Comparison of ENCODE assay signal across 10 cellular contexts in the genomic region with DNA sequence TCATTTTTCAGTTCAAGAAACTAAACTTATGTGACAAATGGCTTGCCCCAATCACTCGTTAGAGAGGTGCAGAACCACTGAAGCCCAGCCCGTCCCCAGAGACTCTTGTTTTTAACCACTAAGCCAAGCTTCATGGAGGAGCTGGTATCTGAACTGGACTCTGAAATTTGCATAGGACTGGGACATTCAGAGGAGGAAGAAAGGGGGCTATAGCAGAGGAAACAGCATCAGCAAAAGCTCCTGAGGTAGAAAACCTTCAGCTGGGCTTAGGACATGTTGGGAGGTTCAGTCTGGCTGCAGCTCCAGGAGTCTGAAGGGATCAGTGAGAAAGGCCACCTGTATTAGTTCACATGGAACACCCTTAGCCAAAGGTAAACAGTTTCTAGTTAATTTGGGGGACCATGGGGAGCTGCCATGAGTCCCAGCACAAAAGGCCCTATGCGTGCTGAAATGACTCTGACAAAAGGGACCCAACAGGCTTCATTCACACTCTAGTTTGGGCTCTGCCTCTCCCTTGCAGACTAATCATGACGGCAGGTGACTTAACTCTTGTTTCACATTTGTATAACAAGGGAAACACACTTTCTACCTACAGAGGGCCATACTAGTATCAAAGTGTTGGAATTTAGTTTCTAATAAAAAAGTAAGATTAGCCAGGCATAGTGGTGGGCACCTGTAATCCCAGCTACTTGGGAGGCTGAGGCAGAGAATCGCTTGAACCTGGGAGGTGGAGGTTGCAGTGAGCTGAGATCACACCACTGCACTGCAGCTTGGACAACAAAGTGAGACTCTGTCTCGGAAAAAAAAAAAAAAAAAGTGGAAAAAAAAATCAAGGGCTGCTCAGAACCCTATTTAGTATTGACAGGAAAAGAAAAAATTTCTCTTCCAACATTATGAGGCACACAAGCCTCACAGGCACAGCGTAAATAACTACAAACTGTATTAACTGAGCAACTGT. TPM values are rescaled to one million over a fixed set of nuclear protein-coding genes. Genes with fewer than 3 reads are reported as not detected.
DNase-seq lines count a peak whose midpoint lies in the region; ATAC-seq and TF ChIP-seq lines count a peak whose summit lies in the region.
"Had no signal": no experiment of that assay in that cellular context is flagged by ENCODE, and none has a peak within 500 bp of the region (broad histone marks: within the 10 kb centered on the region; RNA-seq: fewer than 3 reads in every experiment).

No MANE protein-coding gene starts in this region.

- no peak for TF ChIP-seq CTCF in left ventricle myocardium inferior (IDR thresholded peaks at IDR 0.05; ENCODE audit: borderline replicate concordance)

- H3K4me3 Mint-ChIP-seq in stimulated activated naive B cell treated with anti-CD40 and anti-IgM and Interleukin-4, amounts not matched to agents 10 μg/mL and 1 μg/mL and 100 μg/mL, for 72 hours = peak overlapping the region in 1 of 2 donors; percentile 54
- no peak overlapping the region for H3K4me3 Mint-ChIP-seq in activated T-helper 2 cell treated with anti-CD3 and anti-CD28 coated beads, Interferon-gamma antibody, Interleukin-2, Interleukin-4, amounts not matched to agents 10 μg/mL and 5 μg/mL and 100 μg/mL, durations not matched to agents 14 hours and 24 hours and 36 hours (ENCODE audit: low read depth)

- peak; percentile 41 for DNase-seq in stimulated activated naive B cell treated with anti-CD40 and anti-IgM and Interleukin-4, amounts not matched to agents 10 μg/mL and 1 μg/mL and 100 μg/mL, for 72 hours
- DNase-seq in left ventricle myocardium inferior (no peak), RKO (ENCODE audit: low spot score) (no peak)
- no peak for DNase-seq in activated T-helper 2 cell treated with anti-CD3 and anti-CD28 coated beads, Interferon-gamma antibody, Interleukin-2, Interleukin-4, amounts not matched to agents 10 μg/mL and 5 μg/mL and 100 μg/mL, durations not matched to agents 14 hours and 24 hours and 36 hours (ENCODE audit: low spot score)
- DNase-seq: activated T-cell treated with anti-CD3 and anti-CD28 coated beads, Interleukin-2, amount 50 U/mL, for 1 hour; left lung; psoas muscle had no signal

- peak overlapping the region; percentile 77 for H3K27ac Mint-ChIP-seq in stimulated activated naive B cell treated with anti-CD40 and anti-IgM and Interleukin-4, amounts not matched to agents 10 μg/mL and 1 μg/mL and 100 μg/mL, for 72 hours
- H3K27ac Mint-ChIP-seq in activated T-helper 2 cell treated with anti-CD3 and anti-CD28 coated beads, Interferon-gamma antibody, Interleukin-2, Interleukin-4, amounts not matched to agents 10 μg/mL and 5 μg/mL and 100 μg/mL, durations not matched to agents 14 hours and 24 hours and 36 hours = no peak overlapping the region

- H3K9me3 Mint-ChIP-seq in stimulated activated naive B cell treated with anti-CD40 and anti-IgM and Interleukin-4, amounts not matched to agents 10 μg/mL and 1 μg/mL and 100 μg/mL, for 72 hours = peaks cover 9 to 12% of the 10 kb centered on the region in 2 donors
- H3K9me3 Mint-ChIP-seq in activated T-helper 2 cell treated with anti-CD3 and anti-CD28 coated beads, Interferon-gamma antibody, Interleukin-2, Interleukin-4, amounts not matched to agents 10 μg/mL and 5 μg/mL and 100 μg/mL, durations not matched to agents 14 hours and 24 hours and 36 hours = peaks cover 22% of the 10 kb centered on the region

- H3K9me3 ChIP-seq in left ventricle myocardium inferior (replicated peaks) = no peaks in the 10 kb centered on the region
- H3K9me3 ChIP-seq: psoas muscle had no signal

- no peaks in the 10 kb centered on the region for H3K27me3 Mint-ChIP-seq in stimulated activated naive B cell treated with anti-CD40 and anti-IgM and Interleukin-4, amounts not matched to agents 10 μg/mL and 1 μg/mL and 100 μg/mL, for 72 hours
- H3K27me3 Mint-ChIP-seq in activated T-helper 2 cell treated with anti-CD3 and anti-CD28 coated beads, Interferon-gamma antibody, Interleukin-2, Interleukin-4, amounts not matched to agents 10 μg/mL and 5 μg/mL and 100 μg/mL, durations not matched to agents 14 hours and 24 hours and 36 hours (ENCODE audit: low read depth) = no peaks in the 10 kb centered on the region

- intact Hi-C loops in left ventricle myocardium inferior (cut with micrococcal nuclease) = no loop called here
- intact Hi-C loops in activated T-helper 2 cell treated with anti-CD3 and anti-CD28 coated beads, Interferon-gamma antibody, Interleukin-2, Interleukin-4, amounts not matched to agents 10 μg/mL and 5 μg/mL and 100 μg/mL, durations not matched to agents 14 hours and 24 hours and 36 hours (cut with micrococcal nuclease) = no loop called here

- peaks cover 3% of the 10 kb centered on the region for H3K36me3 ChIP-seq in left ventricle myocardium inferior

- peaks cover 45 to 74% of the 10 kb centered on the region in 2 donors for H3K4me1 Mint-ChIP-seq in stimulated activated naive B cell treated with anti-CD40 and anti-IgM and Interleukin-4, amounts not matched to agents 10 μg/mL and 1 μg/mL and 100 μg/mL, for 72 hours
- peaks cover 3% of the 10 kb centered on the region for H3K4me1 Mint-ChIP-seq in activated T-helper 2 cell treated with anti-CD3 and anti-CD28 coated beads, Interferon-gamma antibody, Interleukin-2, Interleukin-4, amounts not matched to agents 10 μg/mL and 5 μg/mL and 100 μg/mL, durations not matched to agents 14 hours and 24 hours and 36 hours (ENCODE audit: low read depth)

- ATAC-seq in GM19025 (IDR thresholded peaks at IDR 0.05; ENCODE audit: low read depth, unreplicated experiment) = peak; percentile 54
- peak; percentile 85 for ATAC-seq in HG02642 (IDR thresholded peaks at IDR 0.05; ENCODE audit: poor library complexity, unreplicated experiment)
- ATAC-seq in HG03558 (IDR thresholded peaks at IDR 0.05; ENCODE audit: extremely low read depth, unreplicated experiment) = peak; percentile 41
- peak; percentile 78 to 82 for ATAC-seq in stimulated activated naive B cell treated with anti-CD40 and anti-IgM and Interleukin-4, amounts not matched to agents 10 μg/mL and 1 μg/mL and 100 μg/mL, for 72 hours (replicated peaks)
- ATAC-seq: left lung, psoas muscle had no signal

- no peak overlapping the region for H3K27ac ChIP-seq in left ventricle myocardium inferior (replicated peaks)
- H3K27ac ChIP-seq: left lung, psoas muscle had no signal

- H3K4me1 ChIP-seq in left ventricle myocardium inferior = no peaks in the 10 kb centered on the region
- H3K4me1 ChIP-seq: left lung had no signal

- peaks cover 46 to 61% of the 10 kb centered on the region in 2 donors for H3K36me3 Mint-ChIP-seq in stimulated activated naive B cell treated with anti-CD40 and anti-IgM and Interleukin-4, amounts not matched to agents 10 μg/mL and 1 μg/mL and 100 μg/mL, for 72 hours
- H3K36me3 Mint-ChIP-seq in activated T-helper 2 cell treated with anti-CD3 and anti-CD28 coated beads, Interferon-gamma antibody, Interleukin-2, Interleukin-4, amounts not matched to agents 10 μg/mL and 5 μg/mL and 100 μg/mL, durations not matched to agents 14 hours and 24 hours and 36 hours (ENCODE audit: low read depth) = peaks cover 14% of the 10 kb centered on the region

- H3K4me3 ChIP-seq in left ventricle myocardium inferior = no peak overlapping the region
- H3K4me3 ChIP-seq: left lung, psoas muscle had no signal

- H3K27me3 ChIP-seq in left ventricle myocardium inferior (ENCODE audit: low read depth) = no peaks in the 10 kb centered on the region
- H3K27me3 ChIP-seq: left lung had no signal

RNA-seq across cellular contexts. Expression of gene FBXO10, which starts 10.2 kb away (rescaled TPM):
- 6.7 TPM for total RNA-seq in left ventricle myocardium inferior
- total RNA-seq in activated T-helper 2 cell treated with anti-CD3 and anti-CD28 coated beads, Interferon-gamma antibody, Interleukin-2, Interleukin-4, amounts not matched to agents 10 μg/mL and 5 μg/mL and 100 μg/mL, durations not matched to agents 14 hours and 24 hours and 36 hours = 1.8 and 2.4 TPM in 2 replicates

RNA-seq across cellular contexts. Expression of gene TOMM5, which starts 26.5 kb away (rescaled TPM):
- total RNA-seq in left ventricle myocardium inferior = 56.4 TPM
- total RNA-seq in activated T-helper 2 cell treated with anti-CD3 and anti-CD28 coated beads, Interferon-gamma antibody, Interleukin-2, Interleukin-4, amounts not matched to agents 10 μg/mL and 5 μg/mL and 100 μg/mL, durations not matched to agents 14 hours and 24 hours and 36 hours = 153 and 155 TPM in 2 replicates
